Comparison of ENCODE assay signal across 12 cellular contexts in the genomic region with DNA sequence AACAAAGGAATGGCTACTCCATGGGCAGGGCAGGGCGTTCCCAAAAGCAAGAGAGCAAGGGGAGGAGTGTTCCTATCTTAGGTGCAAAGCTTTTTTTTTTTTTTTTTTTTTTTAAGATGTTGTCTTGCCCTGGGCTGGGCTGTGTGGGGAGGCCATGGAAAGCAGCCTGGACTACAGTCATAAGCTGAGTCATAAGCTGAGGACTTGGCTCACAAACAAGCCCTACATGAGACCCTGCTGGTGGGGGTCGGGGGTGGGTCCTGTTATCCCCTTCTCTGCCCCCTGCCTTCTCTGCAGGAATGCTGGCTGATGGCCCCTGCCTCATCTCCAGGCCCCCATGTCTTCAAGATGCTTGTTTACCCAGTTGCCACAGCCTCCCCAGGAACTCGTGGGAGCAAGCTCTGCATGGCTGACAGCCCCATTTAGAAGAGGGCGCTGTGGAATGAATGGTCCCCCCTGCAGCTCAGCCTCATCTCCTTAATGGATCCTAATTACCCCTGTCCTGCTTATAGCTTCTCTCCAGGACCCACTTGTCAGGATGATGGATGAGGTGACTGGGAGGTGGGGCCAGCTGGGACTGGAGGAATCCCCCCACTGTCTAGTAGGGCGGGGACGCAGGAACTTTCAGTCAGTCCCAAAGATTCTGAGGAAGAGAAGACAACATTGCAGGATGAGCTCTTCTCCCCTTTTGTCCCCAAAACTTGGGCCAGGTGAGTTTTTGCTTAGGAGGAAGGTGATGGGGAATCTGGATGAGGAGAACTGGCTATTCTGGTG.
A peak's percentile ranks its signal among the peaks of the same experiment; 100 is the strongest.
DNase-seq lines count a peak whose midpoint lies in the region; ATAC-seq and TF ChIP-seq lines count a peak whose summit lies in the region.
"Had no signal": no experiment of that assay in that cellular context is flagged by ENCODE, and none has a peak within 500 bp of the region (broad histone marks: within the 10 kb centered on the region; RNA-seq: fewer than 3 reads in every experiment).

No MANE protein-coding gene starts in this region.

- H3K36me3 ChIP-seq in IMR-90 (ENCODE audit: control insufficient read depth, insufficient read depth, low read length) (no peaks in the 10 kb centered on the region), mesenchymal stem cell (ENCODE audit: control insufficient read depth in 1 of 2, insufficient read depth in 2 of 2, low read depth in 1 of 2, low read length in 2 of 2) (no peaks in the 10 kb centered on the region), prostate gland (no peaks in the 10 kb centered on the region)

- no peak overlapping the region for H2AK9ac ChIP-seq in IMR-90 (replicated peaks; ENCODE audit: low read depth, low read length, poor library complexity)

- H2BK12ac ChIP-seq in mesenchymal stem cell (ENCODE audit: low read length in 2 of 2), result no peak overlapping the region

- in situ Hi-C loops in IMR-90 (cut with MboI; ENCODE audit: low sequenced_read_pairs), result no loop called here

- CTCF ChIA-PET in IMR-90 (lab: Yijun Ruan, JAX), result no interaction called here

- peaks cover 8 to 35% of the 10 kb centered on the region in 2 donors for H3K27me3 Mint-ChIP-seq in effector memory CD8-positive, alpha-beta T cell

- BruUV-seq in IMR-90 (replicated peaks; lab: Mats Ljungman, UMichigan), result no TSS peak

- no peak for TF ChIP-seq POLR2A in IMR-90 (IDR thresholded peaks at IDR 0.05; ENCODE audit: low read depth, low read length)
- no peak for TF ChIP-seq POLR2A in prostate gland (IDR thresholded peaks at IDR 0.05)

- no peak overlapping the region for H2BK120ac ChIP-seq in IMR-90 (ENCODE audit: low read depth, low read length)
- H2BK120ac ChIP-seq in mesenchymal stem cell (ENCODE audit: low read depth, low read length), result no peak overlapping the region

- H3K4me3 Mint-ChIP-seq in effector memory CD8-positive, alpha-beta T cell, result no peak overlapping the region

- H4K5ac ChIP-seq in IMR-90 (ENCODE audit: low read depth, low read length), result no peak overlapping the region

- H3K4ac ChIP-seq in IMR-90 (ENCODE audit: low read depth, low read length) (no peak overlapping the region), mesenchymal stem cell (ENCODE audit: low read depth in 1 of 2, low read length in 2 of 2) (no peak overlapping the region)

- no peak overlapping the region for H3K14ac ChIP-seq in IMR-90 (replicated peaks; ENCODE audit: low read depth, low read length)
- no peak overlapping the region for H3K14ac ChIP-seq in mesenchymal stem cell (ENCODE audit: low read length in 2 of 2)

- no peak overlapping the region for H3K56ac ChIP-seq in IMR-90 (ENCODE audit: extremely low read depth, insufficient read depth, low read length)

- H3K4me1 ChIP-seq in IMR-90 (ENCODE audit: control insufficient read depth, insufficient read depth, low read length) (no peaks in the 10 kb centered on the region), mesenchymal stem cell (ENCODE audit: control insufficient read depth, insufficient read depth, low read depth, low read length) (peaks cover 3% of the 10 kb centered on the region), prostate gland (replicated peaks) (no peaks in the 10 kb centered on the region)

- peaks cover 0 to 2% of the 10 kb centered on the region in 2 donors for H3K4me1 Mint-ChIP-seq in effector memory CD8-positive, alpha-beta T cell (ENCODE audit: low read depth in 2 of 2)

- intact Hi-C loops in IMR-90 (cut with micrococcal nuclease), result no loop called here
- intact Hi-C loops in prostate gland (cut with DNase I), result no loop called here

- H3K27ac Mint-ChIP-seq in effector memory CD8-positive, alpha-beta T cell, result no peak overlapping the region

- H4K91ac ChIP-seq in IMR-90 (ENCODE audit: insufficient read depth, low read depth, low read length) (no peak overlapping the region), mesenchymal stem cell (ENCODE audit: low read length) (no peak overlapping the region)

- H3K27ac ChIP-seq in IMR-90 (ENCODE audit: insufficient read depth, low read length), result no peak overlapping the region
- no peak overlapping the region for H3K27ac ChIP-seq in mesenchymal stem cell (ENCODE audit: low read length, poor library complexity, severe bottlenecking)
- H3K27ac ChIP-seq in prostate gland, result no peak overlapping the region
- H3K27ac ChIP-seq: C4-2B had no signal

- peaks cover 0 to 2% of the 10 kb centered on the region in 2 donors for H3K9me3 Mint-ChIP-seq in effector memory CD8-positive, alpha-beta T cell

- H2BK20ac ChIP-seq in IMR-90 (ENCODE audit: low read depth, low read length), result no peak overlapping the region

- H3K4me2 ChIP-seq in IMR-90 (ENCODE audit: low read depth, low read length) (no peak overlapping the region), mesenchymal stem cell (ENCODE audit: low read length, poor library complexity, severe bottlenecking) (no peak overlapping the region)

- WGBS in IMR-90 (ENCODE audit: extremely low coverage in 2 of 2, insufficient read length in 1 of 2), 2 experiments, result no CpG with 5 or more reads among the region's 6 CpGs
- WGBS in mesenchymal stem cell, result 14% methylated on average over 5 of the region's 6 CpGs
- 59% methylated on average over 6 of the region's 6 CpGs for WGBS in prostate gland

- ATAC-seq in IMR-90 (ENCODE audit: low read depth), result no peak
- ATAC-seq in effector memory CD8-positive, alpha-beta T cell (replicated peaks), result no peak
- no peak for ATAC-seq in HG03439 (IDR thresholded peaks at IDR 0.05; ENCODE audit: unreplicated experiment)

- H2BK5ac ChIP-seq in IMR-90 (ENCODE audit: low read depth, low read length, poor library complexity, severe bottlenecking) (no peak overlapping the region), mesenchymal stem cell (ENCODE audit: low read depth, low read length, poor library complexity, severe bottlenecking) (no peak overlapping the region)

- POLR2A ChIA-PET in IMR-90 (lab: Charles Lee; ENCODE audit: unreplicated experiment), result no interaction called here

- no peak overlapping the region for H2BK15ac ChIP-seq in IMR-90 (ENCODE audit: low read depth, low read length)
- H2BK15ac ChIP-seq in mesenchymal stem cell (ENCODE audit: low read depth, poor library complexity, severe bottlenecking), result no peak overlapping the region

- H3K4me3 ChIP-seq in IMR-90 (ENCODE audit: insufficient read depth, low read depth, low read length), result no peak overlapping the region
- H3K4me3 ChIP-seq in mesenchymal stem cell (ENCODE audit: insufficient read depth in 1 of 2, low read depth in 1 of 2, low read length in 2 of 2), result peak overlapping the region in 1 of 2 experiments; percentile 32
- no peak overlapping the region for H3K4me3 ChIP-seq in prostate gland

- no peak overlapping the region for H2AK5ac ChIP-seq in IMR-90 (ENCODE audit: low read depth, low read length)
- H2AK5ac ChIP-seq in mesenchymal stem cell (ENCODE audit: low read length, severe bottlenecking), result no peak overlapping the region

- H3K27me3 ChIP-seq in IMR-90 (ENCODE audit: control insufficient read depth, insufficient read depth, low read length) (no peaks in the 10 kb centered on the region), mesenchymal stem cell (ENCODE audit: control insufficient read depth in 1 of 2, insufficient read depth in 1 of 2, low read length in 2 of 2) (peaks cover 0 to 2% of the 10 kb centered on the region in 2 experiments), prostate gland (replicated peaks; ENCODE audit: insufficient read depth) (no peaks in the 10 kb centered on the region)

- H3K79me1 ChIP-seq in IMR-90 (ENCODE audit: low read depth in 1 of 2, low read length in 2 of 2), result no peaks in the 10 kb centered on the region
- H3K79me1 ChIP-seq in mesenchymal stem cell (replicated peaks; ENCODE audit: low read length, poor library complexity, severe bottlenecking), result no peaks in the 10 kb centered on the region

- DNase-seq in COR-L47 (lab: John Stamatoyannopoulos, UW) (peak; percentile 61), IMR-90 (peak; percentile 24), brain pericyte (ENCODE audit: low read depth, low spot score) (peak; percentile 32), mesenchymal stem cell (peak; percentile 11), amniotic stem cell (lab: John Stamatoyannopoulos, UW) (no peak), prostate gland (ENCODE audit: low spot score) (no peak)
- no peak for DNase-seq in effector memory CD8-positive, alpha-beta T cell
- DNase-seq: hippocampal formation; NK-92 treated with Interleukin-12 subunit alpha and Interleukin-12 subunit beta, amount 100 ng/mL, for 24 hours; posterior cingulate gyrus had no signal

- no peak overlapping the region for H2AFZ ChIP-seq in IMR-90 (replicated peaks; ENCODE audit: low read length, poor library complexity)
- H2AFZ ChIP-seq in mesenchymal stem cell (ENCODE audit: low read depth, low read length), result no peak overlapping the region

- dilution Hi-C loops in IMR-90 (cut with HindIII; ENCODE audit: low sequenced_read_pairs, unreplicated experiment), result no loop called here

- no peak for TF ChIP-seq CTCF in IMR-90 (conservative IDR thresholded peaks at IDR 0.05; ENCODE audit: low read depth, low read length)
- TF ChIP-seq CTCF in prostate gland (IDR thresholded peaks at IDR 0.05), result no peak

- no peak overlapping the region for H3K23ac ChIP-seq in IMR-90 (ENCODE audit: low read depth, low read length)
- no peak overlapping the region for H3K23ac ChIP-seq in mesenchymal stem cell (ENCODE audit: low read length in 2 of 2)

- no peaks in the 10 kb centered on the region for H3K9me3 ChIP-seq in IMR-90 (ENCODE audit: control insufficient read depth, insufficient read depth, low read length)
- no peaks in the 10 kb centered on the region for H3K9me3 ChIP-seq in mesenchymal stem cell (ENCODE audit: control insufficient read depth, low read length)
- no peaks in the 10 kb centered on the region for H3K9me3 ChIP-seq in prostate gland

- H3K9ac ChIP-seq in IMR-90 (ENCODE audit: low read depth, low read length), result no peak overlapping the region
- peak overlapping the region; percentile 62 for H3K9ac ChIP-seq in mesenchymal stem cell (ENCODE audit: low read length)

- no peak for TF ChIP-seq RAD21 in IMR-90 (IDR thresholded peaks at IDR 0.05; ENCODE audit: low read length)

- no peaks in the 10 kb centered on the region for H3K9me1 ChIP-seq in IMR-90 (ENCODE audit: insufficient read depth, low read length)

- no peaks in the 10 kb centered on the region for H4K20me1 ChIP-seq in IMR-90 (ENCODE audit: insufficient read depth, low read length)

- no peak overlapping the region for H4K8ac ChIP-seq in IMR-90 (ENCODE audit: low read depth in 2 of 2, low read length in 2 of 2)
- H4K8ac ChIP-seq in mesenchymal stem cell (ENCODE audit: low read length), result no peak overlapping the region

- H3K18ac ChIP-seq in IMR-90 (ENCODE audit: low read depth, low read length), result no peak overlapping the region
- H3K18ac ChIP-seq in mesenchymal stem cell (ENCODE audit: low read depth in 1 of 2, low read length in 2 of 2), result no peak overlapping the region

- peaks cover 6% of the 10 kb centered on the region for H3K36me3 Mint-ChIP-seq in effector memory CD8-positive, alpha-beta T cell (ENCODE audit: insufficient read depth)

TF ChIP-seq in IMR-90, 13 proteins besides CTCF, POLR2A, EP300 and RAD21:
- no peak for TF ChIP-seq BHLHE40 (IDR thresholded peaks at IDR 0.05; ENCODE audit: low read depth, low read length)
- TF ChIP-seq CHD1 (IDR thresholded peaks at IDR 0.05; ENCODE audit: low read depth, low read length), result no peak
- TF ChIP-seq MAFK (IDR thresholded peaks at IDR 0.05; ENCODE audit: low read depth, low read length), result no peak

Comparison
In these comparisons a context has a peak if more than half of its experiments do, and no peak if none do; other contexts are left out.
1. DNase-seq: peak in COR-L47 (single experiment), IMR-90 (single experiment), brain pericyte (single experiment) and mesenchymal stem cell (single experiment); none in amniotic stem cell (single experiment), effector memory CD8-positive, alpha-beta T cell (0 of 3) and prostate gland (single experiment).